ENCODE assay signal across 8 cellular contexts in genomic region chr19:54470991-54471782, GRCh38. TPM values are rescaled to one million over a fixed set of nuclear protein-coding genes. Genes with fewer than 3 reads are reported as not detected.
DNase-seq lines count a peak whose midpoint lies in the region; ATAC-seq and TF ChIP-seq lines count a peak whose summit lies in the region.

No MANE protein-coding gene starts in this region.

- POLR2A ChIA-PET in MCF 10A (lab: Yijun Ruan, JAX), result interaction anchor here (0.6 to 2.2 kb wide), 2 partner anchors 16 to 23 kb away, joined by 4 to 6 read pairs; partner anchors contain the start of gene LENG8

- H3K27ac Mint-ChIP-seq in MCF 10A (ENCODE audit: low read depth, unreplicated experiment) (peak overlapping the region; percentile 73), immature natural killer cell (no peak overlapping the region)

- H3K4me2 ChIP-seq in smooth muscle cell, result peak overlapping the region; percentile 93

- H3K79me2 ChIP-seq in smooth muscle cell (ENCODE audit: low read depth), result peaks cover 21% of the 10 kb centered on the region

- H3K36me3 ChIP-seq in H7 (replicated peaks; ENCODE audit: control insufficient read depth, insufficient read depth, low read length), result no peaks in the 10 kb centered on the region
- H3K36me3 ChIP-seq in smooth muscle cell (ENCODE audit: low read depth), result no peaks in the 10 kb centered on the region

- peaks cover 18% of the 10 kb centered on the region for H3K4me1 Mint-ChIP-seq in MCF 10A (ENCODE audit: insufficient read depth, unreplicated experiment)
- H3K4me1 Mint-ChIP-seq in immature natural killer cell, result peaks cover 10 to 11% of the 10 kb centered on the region in 2 donors

- DNase-seq in H7 (peak; percentile 80), MCF 10A (ENCODE audit: unreplicated experiment) (no peak), immature natural killer cell (no peak), smooth muscle cell (lab: John Stamatoyannopoulos, UW; ENCODE audit: unreplicated experiment) (no peak), mucosa of gallbladder (ENCODE audit: low spot score) (no peak), SHP77 treated with DMSO at 0.1 percent for 48 hours (lab: John Stamatoyannopoulos, UW) (no peak)

- H3K27ac ChIP-seq in smooth muscle cell (ENCODE audit: low read depth), result peak overlapping the region; percentile 61

- no peak for ATAC-seq in HG03139 (IDR thresholded peaks at IDR 0.05; ENCODE audit: unreplicated experiment)
- ATAC-seq in GM18502 (IDR thresholded peaks at IDR 0.05; ENCODE audit: poor library complexity, unreplicated experiment), result no peak

- H3F3A ChIP-seq in smooth muscle cell (ENCODE audit: low read depth), result peaks cover 19% of the 10 kb centered on the region

- peak overlapping the region; percentile 20; the same call in 1 of the 2 replicates for H3K4me3 ChIP-seq in H7 (ENCODE audit: insufficient read depth, low read depth, low read length)
- peak overlapping the region; percentile 65 for H3K4me3 ChIP-seq in smooth muscle cell

- intact Hi-C loops in MCF 10A (cut with micrococcal nuclease), result no loop called here

- H3K4me1 ChIP-seq in smooth muscle cell (ENCODE audit: low read depth), result peaks cover 11% of the 10 kb centered on the region

- peaks cover 21% of the 10 kb centered on the region for H3K27me3 Mint-ChIP-seq in MCF 10A (ENCODE audit: insufficient read depth, unreplicated experiment)
- H3K27me3 Mint-ChIP-seq in immature natural killer cell (ENCODE audit: low read depth in 3 of 3), result peaks cover 22 to 27% (median 25%) of the 10 kb centered on the region in 3 donors

- peak overlapping the region; percentile 87 for H3K9ac ChIP-seq in smooth muscle cell (ENCODE audit: low read depth)

- peaks cover 28% of the 10 kb centered on the region for H3K27me3 ChIP-seq in H7 (ENCODE audit: control insufficient read depth, insufficient read depth, low read length)
- H3K27me3 ChIP-seq in smooth muscle cell (ENCODE audit: low read depth), result no peaks in the 10 kb centered on the region

- H3K9me3 ChIP-seq in smooth muscle cell (replicated peaks; ENCODE audit: low read depth), result no peaks in the 10 kb centered on the region

- TF ChIP-seq CTCF in MCF 10A (IDR thresholded peaks at IDR 0.05; ENCODE audit: unreplicated experiment) (no peak), smooth muscle cell (IDR thresholded peaks at IDR 0.05; ENCODE audit: borderline replicate concordance, insufficient read depth, poor library complexity, severe bottlenecking) (no peak)

- CTCF ChIA-PET in MCF 10A (lab: Yijun Ruan, JAX), result interaction anchor here (0.7 kb wide), 1 partner anchor 1178 kb away, joined by 3 read pairs; no protein-coding TSS in a partner anchor

- H3K9me3 Mint-ChIP-seq in MCF 10A (ENCODE audit: unreplicated experiment), result no peaks in the 10 kb centered on the region
- H3K9me3 Mint-ChIP-seq in immature natural killer cell, result no peaks in the 10 kb centered on the region

- H3K4me3 Mint-ChIP-seq in MCF 10A (ENCODE audit: unreplicated experiment), result peak overlapping the region; percentile 68
- peak overlapping the region in 3 of 5 donors; percentile 2 to 47 (median 31) for H3K4me3 Mint-ChIP-seq in immature natural killer cell

- H4K20me1 ChIP-seq in smooth muscle cell (ENCODE audit: low read depth), result peaks cover 18% of the 10 kb centered on the region

- H3K36me3 Mint-ChIP-seq in MCF 10A (ENCODE audit: insufficient read depth, unreplicated experiment), result no peaks in the 10 kb centered on the region
- H3K36me3 Mint-ChIP-seq in immature natural killer cell, result no peaks in the 10 kb centered on the region

- WGBS in smooth muscle cell (ENCODE audit: low lambda C conversion rate), result 12% methylated on average over 59 of the region's 60 CpGs

- BruUV-seq in MCF 10A (replicated peaks; lab: Mats Ljungman, UMichigan), result no TSS peak

- H2AFZ ChIP-seq in smooth muscle cell (ENCODE audit: low read depth), result no peak overlapping the region

RNA-seq across cellular contexts. Expression of gene CDC42EP5, which starts 1.9 kb away (rescaled TPM):
- 0.70 and 4.3 TPM in 2 replicates for total RNA-seq in H7 (2014; rRNA removed; shearing (Covaris generic))
- total RNA-seq in MCF 10A (2022) (3.0 TPM in 2 replicates), smooth muscle cell (33.6 and 74.0 TPM in 2 replicates), mucosa of gallbladder (14.9 TPM)
- polyA plus RNA-seq in immature natural killer cell (not detected), smooth muscle cell (94.1 and 99.8 TPM in 2 replicates)

RNA-seq across cellular contexts. Expression of gene LENG9, which starts 7.6 kb away (rescaled TPM):
- total RNA-seq in H7 (2014; rRNA removed; shearing (Covaris generic)), result 3.5 and 7.9 TPM in 2 replicates
- total RNA-seq in MCF 10A (2022) (6.9 and 9.3 TPM in 2 replicates), smooth muscle cell (1.7 and 4.1 TPM in 2 replicates), mucosa of gallbladder (11.0 TPM)
- polyA plus RNA-seq in immature natural killer cell (under 1 TPM in 1 of 3 donors, not detected in 2; 0.75 TPM), smooth muscle cell (0.57 and 1.3 TPM in 2 replicates)

RNA-seq across cellular contexts. Expression of gene LENG8, which starts 22.2 kb away (rescaled TPM):
- 25.3 and 30.7 TPM in 2 replicates for total RNA-seq in H7 (2014; rRNA removed; shearing (Covaris generic))
- 238 and 249 TPM in 2 replicates for total RNA-seq in MCF 10A (2022)
- polyA plus RNA-seq in immature natural killer cell, result 1 to 10 TPM; 3.2 to 8.6 (median 3.2) TPM
- total RNA-seq in smooth muscle cell, result 32.9 and 39.2 TPM in 2 replicates
- polyA plus RNA-seq in smooth muscle cell, result 27.6 and 60.1 TPM in 2 replicates
- 236 TPM for total RNA-seq in mucosa of gallbladder

RNA-seq across cellular contexts. Expression of gene LAIR2, which starts 31.4 kb away (rescaled TPM):
- not detected in 2 replicates for total RNA-seq in H7 (2014; rRNA removed; shearing (Covaris generic))
- total RNA-seq in MCF 10A (2022), result not detected in 2 replicates
- polyA plus RNA-seq in immature natural killer cell, result 100 to 1,000 TPM in 2 of 3 donors, 10 to 100 TPM in 1; 77.7 to 463 (median 183) TPM
- total RNA-seq in smooth muscle cell, result not detected in 2 replicates
- not detected in 2 replicates for polyA plus RNA-seq in smooth muscle cell
- total RNA-seq in mucosa of gallbladder, result not detected

RNA-seq across cellular contexts. Expression of gene TTYH1, which starts 55.9 kb away (rescaled TPM):
- total RNA-seq in H7 (2014; rRNA removed; shearing (Covaris generic)), result 13.4 and 17.7 TPM in 2 replicates
- total RNA-seq in MCF 10A (2022) (not detected in 2 replicates), smooth muscle cell (0.40 and 2.6 TPM in 2 replicates), mucosa of gallbladder (2.7 TPM)
- polyA plus RNA-seq in immature natural killer cell (1 to 10 TPM in 1 of 3 donors, under 1 TPM in 1, not detected in 1; 0.48 to 1.5 TPM), smooth muscle cell (0.65 and 2.1 TPM in 2 replicates)
